24 cellular contexts compared by ENCODE assay signal in genomic region chr1:33259879-33260278, GRCh38. TPM values are rescaled to one million over a fixed set of nuclear protein-coding genes. Genes with fewer than 3 reads are reported as not detected.
DNase-seq lines count a peak whose midpoint lies in the region; ATAC-seq and TF ChIP-seq lines count a peak whose summit lies in the region.
"Had no signal": no experiment of that assay in that cellular context is flagged by ENCODE, and none has a peak within 500 bp of the region (broad histone marks: within the 10 kb centered on the region; RNA-seq: fewer than 3 reads in every experiment).

No MANE protein-coding gene starts in this region.

- H3K36me3 Mint-ChIP-seq in activated CD4-positive, alpha-beta T cell treated with anti-CD3 and anti-CD28 coated beads for 36 hours (ENCODE audit: low read depth), result no peaks in the 10 kb centered on the region
- peaks cover 11% of the 10 kb centered on the region for H3K36me3 Mint-ChIP-seq in osteocyte (ENCODE audit: unreplicated experiment)

- H3K36me3 ChIP-seq in BLaER1, result peaks cover 48% of the 10 kb centered on the region
- peaks cover 0 to 5% of the 10 kb centered on the region in 2 donors for H3K36me3 ChIP-seq in ascending aorta
- H3K36me3 ChIP-seq in adrenal gland (replicated peaks in 1 of 2), result peaks cover 0 to 5% of the 10 kb centered on the region in 2 donors
- H3K36me3 ChIP-seq: brain microvascular endothelial cell, ovary had no signal

- no peak overlapping the region for H3K4me3 Mint-ChIP-seq in activated CD4-positive, alpha-beta T cell treated with anti-CD3 and anti-CD28 coated beads for 36 hours
- no peak overlapping the region for H3K4me3 Mint-ChIP-seq in osteocyte (ENCODE audit: unreplicated experiment)
- H3K4me3 Mint-ChIP-seq: activated naive CD8-positive, alpha-beta T cell treated with anti-CD3 and anti-CD28 coated beads, Interleukin-2, amount 50 U/mL, for 24 hours had no signal

- peaks cover 41% of the 10 kb centered on the region for H3K4me1 Mint-ChIP-seq in activated CD4-positive, alpha-beta T cell treated with anti-CD3 and anti-CD28 coated beads for 36 hours
- H3K4me1 Mint-ChIP-seq in osteocyte (ENCODE audit: unreplicated experiment), result peaks cover 61% of the 10 kb centered on the region

- H3K4me3 ChIP-seq in BLaER1, result no peak overlapping the region
- peak overlapping the region in 1 of 2 donors; percentile 9 for H3K4me3 ChIP-seq in ascending aorta
- H3K4me3 ChIP-seq in dorsolateral prefrontal cortex, result no peak overlapping the region
- H3K4me3 ChIP-seq in adrenal gland, result no peak overlapping the region
- H3K4me3 ChIP-seq: ovary, SK-N-MC, smooth muscle cell, suprapubic skin had no signal

- 0 out of 2 replicates have a peak overlapping the region, but pooled peaks have one; percentile 100 for H3K4me2 ChIP-seq in BLaER1
- H3K4me2 ChIP-seq: smooth muscle cell had no signal

- peaks cover 73% of the 10 kb centered on the region for H4K20me1 ChIP-seq in BLaER1

- H3K9me3 Mint-ChIP-seq in activated CD4-positive, alpha-beta T cell treated with anti-CD3 and anti-CD28 coated beads for 36 hours (ENCODE audit: low read depth), result no peaks in the 10 kb centered on the region
- no peaks in the 10 kb centered on the region for H3K9me3 Mint-ChIP-seq in osteocyte (ENCODE audit: unreplicated experiment)
- H3K9me3 Mint-ChIP-seq: activated naive CD8-positive, alpha-beta T cell treated with anti-CD3 and anti-CD28 coated beads, Interleukin-2, amount 50 U/mL, for 24 hours; naive thymus-derived CD4-positive, alpha-beta T cell; T-helper 1 cell treated with Interleukin-12 subunit alpha and Interleukin-12 subunit beta and Interleukin-4 antibody, amounts not matched to agents 30 μg/mL and 1 μg/mL, for 36 hours had no signal

- DNase-seq in activated CD4-positive, alpha-beta T cell treated with anti-CD3 and anti-CD28 coated beads for 36 hours, result peak; percentile 37
- no peak for DNase-seq in activated CD4-positive, alpha-beta T cell treated with anti-CD3 and anti-CD28 coated beads, Interleukin-2, amount 50 U/mL, for 48 hours
- DNase-seq in ascending aorta (ENCODE audit: low spot score in 2 of 2) (no peak), osteocyte (ENCODE audit: extremely low spot score, unreplicated experiment) (no peak), dorsolateral prefrontal cortex (no peak), adrenal gland (no peak), COR-L47 (lab: John Stamatoyannopoulos, UW) (no peak)
- DNase-seq: 8988T; activated CD4-positive, alpha-beta T cell treated with anti-CD3 and anti-CD28 coated beads for 4 hours; activated naive CD8-positive, alpha-beta T cell treated with anti-CD3 and anti-CD28 coated beads, Interleukin-2, amount 50 U/mL, for 24 hours; brain microvascular endothelial cell; effector CD8-positive, alpha-beta T cell; erythroblast; GDM1; midbrain; naive thymus-derived CD4-positive, alpha-beta T cell; NCI-H1694 treated with DMSO at 0.1 percent for 48 hours; ovary; stimulated activated CD4-positive, alpha-beta T cell treated with anti-CD3 and anti-CD28 coated beads, Interleukin-2, amount 100 ng/mL, for 48 hours had no signal

- no peak overlapping the region for H3K9ac ChIP-seq in BLaER1

- 87 to 94% (median 90%) methylated on average over 3 of the region's 3 CpGs for WGBS in adrenal gland, 4 donors

- H3K27ac ChIP-seq in BLaER1 (no peak overlapping the region), ascending aorta (peak overlapping the region; percentile 95 to 97), dorsolateral prefrontal cortex (peak overlapping the region in 1 of 59 donors; percentile 12), adrenal gland (no peak overlapping the region)
- H3K27ac ChIP-seq: brain microvascular endothelial cell, ovary, SK-N-MC, suprapubic skin had no signal

- H3K4me1 ChIP-seq in BLaER1 (peaks cover 40% of the 10 kb centered on the region), ascending aorta (peaks cover 29 to 64% of the 10 kb centered on the region in 2 donors), adrenal gland (replicated peaks in 1 of 2) (peaks cover 24 to 52% of the 10 kb centered on the region in 2 donors)

- ATAC-seq in activated CD4-positive, alpha-beta T cell treated with anti-CD3 and anti-CD28 coated beads for 36 hours, result peak; percentile 34
- ATAC-seq: activated naive CD8-positive, alpha-beta T cell treated with anti-CD3 and anti-CD28 coated beads, Interleukin-2, amount 50 U/mL, for 24 hours; naive thymus-derived CD4-positive, alpha-beta T cell had no signal

- H3K27ac Mint-ChIP-seq in activated CD4-positive, alpha-beta T cell treated with anti-CD3 and anti-CD28 coated beads for 36 hours, result no peak overlapping the region
- peak overlapping the region; percentile 51 for H3K27ac Mint-ChIP-seq in osteocyte (ENCODE audit: unreplicated experiment)
- H3K27ac Mint-ChIP-seq: activated naive CD8-positive, alpha-beta T cell treated with anti-CD3 and anti-CD28 coated beads, Interleukin-2, amount 50 U/mL, for 24 hours had no signal

- H3K9me3 ChIP-seq in BLaER1, result no peaks in the 10 kb centered on the region
- H3K9me3 ChIP-seq in ascending aorta, result no peaks in the 10 kb centered on the region
- no peaks in the 10 kb centered on the region for H3K9me3 ChIP-seq in adrenal gland (replicated peaks in 1 of 3)
- H3K9me3 ChIP-seq: ovary, suprapubic skin had no signal

- POLR2A ChIA-PET in activated CD4-positive, alpha-beta T cell treated with anti-CD3 and anti-CD28 coated beads for 36 hours (lab: Charles Lee), result no interaction called here

- CTCF ChIA-PET in activated CD4-positive, alpha-beta T cell treated with anti-CD3 and anti-CD28 coated beads for 36 hours (lab: Charles Lee), result interaction anchor here (0.6 to 2.4 kb wide), 3 partner anchors 36 to 502 kb away, joined by 4 to 8 read pairs (median 4); no protein-coding TSS in a partner anchor

- no peak for TF ChIP-seq POLR2A in adrenal gland (IDR thresholded peaks at IDR 0.05)

- TF ChIP-seq CTCF in ascending aorta (IDR thresholded peaks at IDR 0.05), result no peak
- no peak for TF ChIP-seq CTCF in osteocyte (IDR thresholded peaks at IDR 0.05)
- no peak for TF ChIP-seq CTCF in dorsolateral prefrontal cortex (IDR thresholded peaks at IDR 0.05 in 54 of 56, conservative IDR thresholded peaks at IDR 0.05 in 2 of 56; ENCODE audit: low read depth in 1 of 56, partially characterized antibody in 56 of 56)
- TF ChIP-seq CTCF in adrenal gland (IDR thresholded peaks at IDR 0.05), result no peak

- no peaks in the 10 kb centered on the region for H3K27me3 Mint-ChIP-seq in activated CD4-positive, alpha-beta T cell treated with anti-CD3 and anti-CD28 coated beads for 36 hours
- H3K27me3 Mint-ChIP-seq in osteocyte (ENCODE audit: unreplicated experiment), result no peaks in the 10 kb centered on the region
- H3K27me3 Mint-ChIP-seq: activated naive CD8-positive, alpha-beta T cell treated with anti-CD3 and anti-CD28 coated beads, Interleukin-2, amount 50 U/mL, for 24 hours; naive thymus-derived CD4-positive, alpha-beta T cell had no signal

- intact Hi-C loops in activated CD4-positive, alpha-beta T cell treated with anti-CD3 and anti-CD28 coated beads for 36 hours (cut with DNase I, micrococcal nuclease), result loop anchor here in 1 of 2 experiments (5.0 kb wide), 2 partner anchors 92 to 133 kb away; no protein-coding TSS in a partner anchor
- intact Hi-C loops in ascending aorta (cut with DNase I) (loop anchor here (5.0 kb wide), 3 partner anchors 37 to 78 kb away; partner anchors contain the start of gene TRIM62), dorsolateral prefrontal cortex (cut with DNase I) (loop anchor here (5.0 kb wide), 4 partner anchors 78 to 133 kb away; partner anchors contain the start of gene TRIM62 (in 2 of the 2)), adrenal gland (cut with DNase I) (no loop called here)

- H3K27me3 ChIP-seq in BLaER1, result no peaks in the 10 kb centered on the region
- no peaks in the 10 kb centered on the region for H3K27me3 ChIP-seq in ascending aorta
- H3K27me3 ChIP-seq in dorsolateral prefrontal cortex, result no peaks in the 10 kb centered on the region
- H3K27me3 ChIP-seq in adrenal gland, result no peaks in the 10 kb centered on the region
- H3K27me3 ChIP-seq: brain microvascular endothelial cell, ovary, suprapubic skin had no signal

RNA-seq across cellular contexts. Expression of gene ZNF362, which starts 3.6 kb away (rescaled TPM):
- total RNA-seq in activated CD4-positive, alpha-beta T cell treated with anti-CD3 and anti-CD28 coated beads for 36 hours, result 10 to 100 TPM; 10.2 to 11.7 TPM
- total RNA-seq in ascending aorta, result 34.4 TPM
- 97.0 and 110 TPM in 2 replicates for total RNA-seq in osteocyte
- total RNA-seq in dorsolateral prefrontal cortex, result 10 to 100 TPM; 27.3 to 59.9 (median 41.1) TPM
- total RNA-seq in adrenal gland, result 10 to 100 TPM; 16.4 to 36.7 (median 25.6) TPM
- polyA plus RNA-seq in adrenal gland, result 10 to 100 TPM in 2 of 3 donors, 1 to 10 TPM in 1; 7.8 to 37.3 (median 23.9) TPM

Comparison
In these comparisons a context has a peak if more than half of its experiments do, and no peak if none do; other contexts are left out.
1. H3K27ac ChIP-seq: peak in ascending aorta (2 of 2); none in BLaER1 (single experiment) and adrenal gland (0 of 5).
2. intact Hi-C loops: an anchor here in ascending aorta (5.0 kb wide) and dorsolateral prefrontal cortex (5.0 kb wide); none called in adrenal gland.